In the genomic region with DNA sequence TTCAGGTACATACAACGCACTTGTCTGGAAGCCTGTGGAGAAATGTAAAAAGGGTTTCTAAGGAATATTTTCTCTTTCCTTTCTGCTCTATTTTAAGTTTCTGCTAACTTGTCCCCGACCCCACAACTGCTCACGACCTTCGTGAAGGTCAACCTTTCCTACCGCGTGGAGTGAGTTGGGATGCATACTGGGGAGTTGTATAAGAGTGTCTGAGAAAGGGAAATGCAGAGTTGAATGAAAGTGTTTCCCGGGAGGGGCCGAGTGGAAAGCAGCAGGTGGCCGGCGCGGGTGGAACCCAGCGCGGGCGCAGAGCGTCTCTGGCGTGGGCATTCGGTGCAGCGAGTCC, we compare ENCODE assay signal across 9 cellular contexts. TPM values are rescaled to one million over a fixed set of nuclear protein-coding genes. Genes with fewer than 3 reads are reported as not detected.
DNase-seq lines count a peak whose midpoint lies in the region; ATAC-seq and TF ChIP-seq lines count a peak whose summit lies in the region.
"Had no signal": no experiment of that assay in that cellular context is flagged by ENCODE, and none has a peak within 500 bp of the region (broad histone marks: within the 10 kb centered on the region; RNA-seq: fewer than 3 reads in every experiment).

No MANE protein-coding gene starts in this region.

- peak overlapping the region; percentile 93 for H3K4me3 Mint-ChIP-seq in T-helper 2 cell treated with Interferon-gamma antibody and Interleukin-4, amounts not matched to agents 5 μg/mL and 100 μg/mL, for 36 hours

- ATAC-seq in right lobe of liver (no peak), HG03045 (IDR thresholded peaks at IDR 0.05; ENCODE audit: unreplicated experiment) (no peak), HG03039 (IDR thresholded peaks at IDR 0.05; ENCODE audit: unreplicated experiment) (no peak)

- peak overlapping the region; percentile 43 for H3K4me3 ChIP-seq in astrocyte of the spinal cord (ENCODE audit: low read depth, low read length)
- H3K4me3 ChIP-seq in right lobe of liver, result peak overlapping the region; percentile 34 to 44 (median 39)
- H3K4me3 ChIP-seq in stomach smooth muscle (ENCODE audit: low read length in 2 of 2), result peak overlapping the region; percentile 57 to 73

- no peak overlapping the region for H3K27ac Mint-ChIP-seq in T-helper 2 cell treated with Interferon-gamma antibody and Interleukin-4, amounts not matched to agents 5 μg/mL and 100 μg/mL, for 36 hours

- intact Hi-C loops in right lobe of liver (cut with DNase I), result no loop called here

- TF ChIP-seq CTCF in astrocyte of the spinal cord (IDR thresholded peaks at IDR 0.05; ENCODE audit: low read depth, low read length), result no peak
- no peak for TF ChIP-seq CTCF in right lobe of liver (IDR thresholded peaks at IDR 0.05)
- TF ChIP-seq CTCF in GM13976 (IDR thresholded peaks at IDR 0.05; ENCODE audit: borderline replicate concordance, control extremely low read depth, extremely low read depth, insufficient read depth, missing control alignments), result no peak

- peaks cover 15% of the 10 kb centered on the region for H3K36me3 Mint-ChIP-seq in T-helper 2 cell treated with Interferon-gamma antibody and Interleukin-4, amounts not matched to agents 5 μg/mL and 100 μg/mL, for 36 hours (ENCODE audit: low read depth)

- 8% methylated on average over 11 of the region's 18 CpGs for WGBS in right lobe of liver (ENCODE audit: insufficient coverage, low coverage, low lambda C conversion rate, missing lambda C conversion rate)

- H3K4me1 ChIP-seq in right lobe of liver (peaks cover 0 to 8% (median 0%) of the 10 kb centered on the region in 4 donors), stomach smooth muscle (ENCODE audit: control insufficient read depth, insufficient read depth, low read length) (peaks cover 9% of the 10 kb centered on the region)

- no peak for TF ChIP-seq POLR2A in right lobe of liver (IDR thresholded peaks at IDR 0.05)

- H3K36me3 ChIP-seq in right lobe of liver (no peaks in the 10 kb centered on the region), stomach smooth muscle (ENCODE audit: control insufficient read depth in 2 of 2, insufficient read depth in 2 of 2, low read length in 2 of 2) (no peaks in the 10 kb centered on the region)

- no peak overlapping the region for H3K27ac ChIP-seq in right lobe of liver
- no peak overlapping the region for H3K27ac ChIP-seq in stomach smooth muscle (ENCODE audit: low read length)

- no peaks in the 10 kb centered on the region for H3K9me3 Mint-ChIP-seq in T-helper 2 cell treated with Interferon-gamma antibody and Interleukin-4, amounts not matched to agents 5 μg/mL and 100 μg/mL, for 36 hours

- peaks cover 65% of the 10 kb centered on the region for H3K27me3 Mint-ChIP-seq in T-helper 2 cell treated with Interferon-gamma antibody and Interleukin-4, amounts not matched to agents 5 μg/mL and 100 μg/mL, for 36 hours (ENCODE audit: low read depth)

- in situ Hi-C loops in astrocyte of the spinal cord (cut with HindIII; ENCODE audit: low sequenced_read_pairs) (no loop called here), GM13976 (cut with MboI; ENCODE audit: low sequenced_read_pairs, unreplicated experiment) (no loop called here)

- peaks cover 0 to 5% of the 10 kb centered on the region in 2 donors for H3K27me3 ChIP-seq in right lobe of liver
- peaks cover 17 to 18% of the 10 kb centered on the region in 2 donors for H3K27me3 ChIP-seq in stomach smooth muscle (ENCODE audit: control insufficient read depth in 1 of 2, insufficient read depth in 2 of 2, low read length in 2 of 2)

- no peak for DNase-seq in T-helper 2 cell treated with Interferon-gamma antibody and Interleukin-4, amounts not matched to agents 5 μg/mL and 100 μg/mL, for 36 hours (ENCODE audit: low spot score)
- DNase-seq in T-helper 2 cell, result no peak
- no peak for DNase-seq in astrocyte of the spinal cord (ENCODE audit: low read depth, low spot score)
- no peak for DNase-seq in right lobe of liver
- no peak for DNase-seq in GM13976 (ENCODE audit: low spot score)
- DNase-seq: NCI-H2029 had no signal

- H3K9me3 ChIP-seq in right lobe of liver, result no peaks in the 10 kb centered on the region
- no peaks in the 10 kb centered on the region for H3K9me3 ChIP-seq in stomach smooth muscle (ENCODE audit: control insufficient read depth in 2 of 2, low read length in 2 of 2)

- peak overlapping the region in 1 of 2 donors; percentile 17 for H3K9ac ChIP-seq in stomach smooth muscle (ENCODE audit: low read length in 2 of 2)

- H3K4me1 Mint-ChIP-seq in T-helper 2 cell treated with Interferon-gamma antibody and Interleukin-4, amounts not matched to agents 5 μg/mL and 100 μg/mL, for 36 hours (ENCODE audit: low read depth), result peaks cover 25% of the 10 kb centered on the region

RNA-seq across cellular contexts. Expression of gene ACBD5, which starts 17.9 kb away (rescaled TPM):
- total RNA-seq in right lobe of liver, result 10 to 100 TPM; 23.1 to 45.9 (median 32.0) TPM
